9 cellular contexts compared by ENCODE assay signal in the genomic region with DNA sequence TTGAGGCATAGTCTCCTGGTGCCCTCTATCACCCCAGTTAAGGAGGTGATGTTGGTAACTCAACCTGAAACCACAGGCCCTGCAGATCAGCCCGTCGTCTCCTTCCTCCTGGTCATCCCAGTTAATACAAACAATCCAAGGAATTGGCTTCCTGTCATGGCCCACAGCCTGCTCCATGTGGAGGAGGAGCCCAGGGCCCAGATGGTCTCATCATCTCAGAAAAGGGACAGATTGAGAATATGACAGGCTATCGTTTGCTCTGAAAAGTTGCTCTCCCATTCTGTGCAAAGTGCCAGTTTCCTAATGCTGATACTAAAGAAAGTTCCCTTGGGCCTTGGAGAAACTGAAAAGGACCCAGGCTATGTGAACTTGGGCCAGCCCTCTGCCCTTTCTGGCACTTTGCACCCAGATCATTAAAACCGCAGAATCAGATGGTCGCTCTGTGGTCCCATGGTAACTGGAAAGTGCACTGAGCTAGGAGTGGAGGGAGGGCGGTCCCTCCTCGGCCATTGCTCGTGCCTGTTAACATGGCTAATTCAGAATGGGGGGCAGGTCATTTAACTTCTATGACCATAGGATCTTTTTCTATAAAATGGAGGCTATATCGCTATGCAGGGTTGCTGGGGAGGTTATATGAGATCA. TPM values are rescaled to one million over a fixed set of nuclear protein-coding genes. Genes with fewer than 3 reads are reported as not detected.
DNase-seq lines count a peak whose midpoint lies in the region; ATAC-seq, FAIRE-seq and TF ChIP-seq lines count a peak whose summit lies in the region.
"Had no signal": no experiment of that assay in that cellular context is flagged by ENCODE, and none has a peak within 500 bp of the region (broad histone marks: within the 10 kb centered on the region; RNA-seq: fewer than 3 reads in every experiment).

No MANE protein-coding gene starts in this region.

- TF ChIP-seq POLR2A in A549 (IDR thresholded peaks at IDR 0.05; ENCODE audit: low read length), result no peak
- no peak for TF ChIP-seq POLR2A in GM18505 (IDR thresholded peaks at IDR 0.05; ENCODE audit: borderline replicate concordance, extremely low read depth, insufficient read depth, insufficient read length)

- no peak for DNase-seq in A549 (ENCODE audit: low read depth in 1 of 2, low spot score in 1 of 2)
- peak; percentile 24 for DNase-seq in HK-2 (ENCODE audit: unreplicated experiment)
- no peak for DNase-seq in superior temporal gyrus (ENCODE audit: extremely low spot score)
- DNase-seq: NCI-H146 had no signal

- TF ChIP-seq CTCF in A549 (IDR thresholded peaks at IDR 0.05), result no peak

- 73% methylated on average over 9 of the region's 9 CpGs for WGBS in A549 (ENCODE audit: missing lambda C conversion rate)

- H3K9me3 ChIP-seq in A549, result no peaks in the 10 kb centered on the region
- H3K9me3 ChIP-seq in muscle layer of duodenum (ENCODE audit: control insufficient read depth in 1 of 2, low read length in 2 of 2), result no peaks in the 10 kb centered on the region

- no peaks in the 10 kb centered on the region for H3K27me3 ChIP-seq in muscle layer of duodenum (ENCODE audit: low read depth, low read length)

- no peak for FAIRE-seq in A549 (lab: Jason Lieb, UNC)

- H3K36me3 ChIP-seq in muscle layer of duodenum (ENCODE audit: control insufficient read depth in 1 of 2, insufficient read depth in 2 of 2, low read length in 2 of 2), result peaks cover 0 to 4% of the 10 kb centered on the region in 2 donors

- H3K27ac ChIP-seq in A549 (peak overlapping the region; percentile 93 to 99), cingulate gyrus (ENCODE audit: low read depth, low read length) (peak overlapping the region; percentile 73), muscle layer of duodenum (ENCODE audit: low read length) (peak overlapping the region; percentile 88)

- POLR2A ChIA-PET in A549 (lab: Yijun Ruan, JAX), result no interaction called here

- no peak for TF ChIP-seq EP300 in A549 (IDR thresholded peaks at IDR 0.05)

- ATAC-seq in A549 (no peak), GM18505 (IDR thresholded peaks at IDR 0.05; ENCODE audit: unreplicated experiment) (no peak), GM21515 (IDR thresholded peaks at IDR 0.05; ENCODE audit: unreplicated experiment) (no peak), HG03108 (IDR thresholded peaks at IDR 0.05; ENCODE audit: unreplicated experiment) (no peak)

- peak overlapping the region; percentile 68 for H3K4me2 ChIP-seq in A549

- CTCF ChIA-PET in A549 (lab: Yijun Ruan, JAX), result interaction anchor here (1.0 to 13.7 kb wide), 8 partner anchors 10 to 325 kb away, joined by 3 to 243 read pairs (median 12); no protein-coding TSS in a partner anchor

- H3K4me3 ChIP-seq in A549 (peak overlapping the region; percentile 12; the same call in 1 of the 3 replicates), muscle layer of duodenum (ENCODE audit: low read depth in 1 of 2, low read length in 2 of 2) (peak overlapping the region in 1 of 2 donors; percentile 18)

- TF ChIP-seq RAD21 in A549 (conservative IDR thresholded peaks at IDR 0.05 in 1 of 2, IDR thresholded peaks at IDR 0.05 in 1 of 2), result no peak

- peaks cover 56% of the 10 kb centered on the region for H3K4me1 ChIP-seq in A549
- peaks cover 48 to 69% of the 10 kb centered on the region in 2 donors for H3K4me1 ChIP-seq in muscle layer of duodenum (ENCODE audit: control insufficient read depth in 1 of 2, insufficient read depth in 2 of 2, low read length in 2 of 2)

TF ChIP-seq in A549, 52 proteins besides CTCF, POLR2A, EP300 and RAD21:
- no peak for TF ChIP-seq CHD2 (IDR thresholded peaks at IDR 0.05; ENCODE audit: low read length, partially characterized antibody)
- no peak for TF ChIP-seq RCOR1 (IDR thresholded peaks at IDR 0.05; ENCODE audit: low read depth, low read length)
- TF ChIP-seq HOXA7 (CRISPR knock-in tag; IDR thresholded peaks at IDR 0.05), result no peak
- TF ChIP-seq ELK1 (IDR thresholded peaks at IDR 0.05; ENCODE audit: low read depth, low read length), result no peak
- TF ChIP-seq ZFP36 (IDR thresholded peaks at IDR 0.05; ENCODE audit: borderline replicate concordance, partially characterized antibody), result no peak
- TF ChIP-seq ESRRA (IDR thresholded peaks at IDR 0.05; ENCODE audit: borderline replicate concordance, low read length), result no peak
- no peak for TF ChIP-seq MAZ (IDR thresholded peaks at IDR 0.05; ENCODE audit: borderline replicate concordance, low read depth, low read length)
- no peak for TF ChIP-seq RFX5 (IDR thresholded peaks at IDR 0.05)
- no peak for TF ChIP-seq HDAC2 (IDR thresholded peaks at IDR 0.05)
- no peak for TF ChIP-seq ZNF302 (CRISPR knock-in tag; IDR thresholded peaks at IDR 0.05)
- no peak for TF ChIP-seq CBX2 (IDR thresholded peaks at IDR 0.05; ENCODE audit: borderline replicate concordance, low read depth)
- TF ChIP-seq HEYL (CRISPR knock-in tag; IDR thresholded peaks at IDR 0.05), result no peak
- TF ChIP-seq RARB (CRISPR knock-in tag; IDR thresholded peaks at IDR 0.05), result no peak

RNA-seq across cellular contexts. Expression of gene SPAAR, which starts 0.7 kb away (rescaled TPM):
- polyA plus RNA-seq in A549 (2011; rRNA removed) (0.05 TPM in 1 of 2 replicates, not detected in the other), A549 (2017; fragmentation: RNase III; extraction: RNeasy Plus Mini Kit Qiagen cat#74134 plus additional on column Dnase treatment) (not detected in 3 replicates)
- 0.03 and 0.04 TPM in 2 replicates for polyA plus RNA-seq in A549 (2012; cell fraction: cytosol; rRNA removed)
- polyA plus RNA-seq in A549 (2012; cell fraction: nucleus; rRNA removed), result 0.05 and 0.10 TPM in 2 replicates
- polyA minus RNA-seq in A549 (2011; rRNA and poly(A)+ RNA removed), result not detected in 2 replicates

RNA-seq across cellular contexts. Expression of gene HRCT1, which starts 2.6 kb away (rescaled TPM):
- polyA plus RNA-seq in A549 (2011; rRNA removed) (0.21 TPM in 1 of 2 replicates, not detected in the other), A549 (2017; fragmentation: RNase III; extraction: RNeasy Plus Mini Kit Qiagen cat#74134 plus additional on column Dnase treatment) (0.22 to 0.41 TPM in 2 of 3 replicates, not detected in the other)
- 0.32 and 0.36 TPM in 2 replicates for polyA plus RNA-seq in A549 (2012; cell fraction: cytosol; rRNA removed)
- polyA plus RNA-seq in A549 (2012; cell fraction: nucleus; rRNA removed), result 0.47 and 0.76 TPM in 2 replicates
- not detected in 2 replicates for polyA minus RNA-seq in A549 (2011; rRNA and poly(A)+ RNA removed)

RNA-seq across cellular contexts. Expression of gene OR13J1, which starts 38.4 kb away (rescaled TPM):
- polyA plus RNA-seq in A549 (2011; rRNA removed), result not detected in 2 replicates
- polyA plus RNA-seq in A549 (2012; cell fraction: cytosol; rRNA removed), result not detected in 2 replicates
- not detected in 2 replicates for polyA plus RNA-seq in A549 (2012; cell fraction: nucleus; rRNA removed)
- not detected in 3 replicates for polyA plus RNA-seq in A549 (2017; fragmentation: RNase III; extraction: RNeasy Plus Mini Kit Qiagen cat#74134 plus additional on column Dnase treatment)
- not detected in 2 replicates for polyA minus RNA-seq in A549 (2011; rRNA and poly(A)+ RNA removed)

RNA-seq across cellular contexts. Expression of gene OR2S2, which starts 49.3 kb away (rescaled TPM):
- polyA plus RNA-seq in A549 (2011; rRNA removed) (not detected in 2 replicates), A549 (2017; fragmentation: RNase III; extraction: RNeasy Plus Mini Kit Qiagen cat#74134 plus additional on column Dnase treatment) (not detected in 3 replicates)
- polyA plus RNA-seq in A549 (2012; cell fraction: cytosol; rRNA removed), result not detected in 2 replicates
- not detected in 2 replicates for polyA plus RNA-seq in A549 (2012; cell fraction: nucleus; rRNA removed)
- not detected in 2 replicates for polyA minus RNA-seq in A549 (2011; rRNA and poly(A)+ RNA removed)
